31 cellular contexts compared by ENCODE assay signal in genomic region chr3:30982676-30983075, GRCh38.
"Had no signal": no experiment of that assay in that cellular context is flagged by ENCODE, and none has a peak within 500 bp of the region (broad histone marks: within the 10 kb centered on the region; RNA-seq: fewer than 3 reads in every experiment).

No MANE protein-coding gene starts in this region.

- H3K27me3 Mint-ChIP-seq: activated CD4-positive, alpha-beta T cell treated with anti-CD3 and anti-CD28 coated beads for 36 hours; activated naive CD8-positive, alpha-beta T cell; activated T-cell treated with anti-CD3 and anti-CD28 coated beads, Interleukin-2, amount 50 U/mL, for 24 hours; dendritic cell treated with granulocyte-macrophage colony-stimulating factor and Interleukin-4, amounts not matched to agents 40 ng/mL and 50 ng/mL, for 4 days; T-helper 17 cell had no signal

- H3K4me1 ChIP-seq: esophagus squamous epithelium had no signal

- H3K27ac Mint-ChIP-seq: activated CD4-positive, alpha-beta memory T cell treated with anti-CD3 and anti-CD28 coated beads, Interleukin-2, amount 10 ng/mL, durations not matched to agents 7 days and 5 days; activated CD4-positive, alpha-beta T cell treated with anti-CD3 and anti-CD28 coated beads for 36 hours; activated CD4-positive, alpha-beta T cell treated with anti-CD3 and anti-CD28 coated beads, Interleukin-2, amount 10 ng/mL, durations not matched to agents 24 days and 14 days; activated naive CD4-positive, alpha-beta T cell treated with anti-CD3 and anti-CD28 coated beads, Interleukin-2, amount 10 ng/mL, durations not matched to agents 7 days and 5 days; activated naive CD8-positive, alpha-beta T cell; activated T-cell treated with anti-CD3 and anti-CD28 coated beads, Interleukin-2, amount 50 U/mL, for 24 hours; activated T-cell treated with anti-CD3 and anti-CD28 coated beads, Interleukin-2, amount 50 U/mL, for 72 hours; dendritic cell treated with granulocyte-macrophage colony-stimulating factor and Interleukin-4, amounts not matched to agents 40 ng/mL and 50 ng/mL, for 4 days; effector memory CD8-positive, alpha-beta T cell; T-helper 17 cell; T-helper 2 cell treated with Interferon-gamma antibody and Interleukin-4, amounts not matched to agents 5 μg/mL and 100 μg/mL, for 36 hours had no signal

- H3K4me3 Mint-ChIP-seq: activated CD4-positive, alpha-beta memory T cell treated with anti-CD3 and anti-CD28 coated beads, Interleukin-2, amount 10 ng/mL, durations not matched to agents 7 days and 5 days; activated CD4-positive, alpha-beta T cell treated with anti-CD3 and anti-CD28 coated beads for 36 hours; activated CD4-positive, alpha-beta T cell treated with anti-CD3 and anti-CD28 coated beads, Interleukin-2, amount 10 ng/mL, durations not matched to agents 24 days and 14 days; activated naive CD4-positive, alpha-beta T cell treated with anti-CD3 and anti-CD28 coated beads, Interleukin-2, amount 10 ng/mL, durations not matched to agents 7 days and 5 days; activated naive CD8-positive, alpha-beta T cell; activated T-cell treated with anti-CD3 and anti-CD28 coated beads, Interleukin-2, amount 50 U/mL, for 24 hours; activated T-cell treated with anti-CD3 and anti-CD28 coated beads, Interleukin-2, amount 50 U/mL, for 72 hours; central memory CD8-positive, alpha-beta T cell; dendritic cell treated with granulocyte-macrophage colony-stimulating factor and Interleukin-4, amounts not matched to agents 40 ng/mL and 50 ng/mL, for 4 days; effector memory CD8-positive, alpha-beta T cell; T-helper 17 cell; T-helper 2 cell treated with Interferon-gamma antibody and Interleukin-4, amounts not matched to agents 5 μg/mL and 100 μg/mL, for 36 hours had no signal

- H3K9me3 Mint-ChIP-seq: activated CD4-positive, alpha-beta memory T cell treated with anti-CD3 and anti-CD28 coated beads, Interleukin-2, amount 10 ng/mL, durations not matched to agents 7 days and 5 days; activated naive CD4-positive, alpha-beta T cell treated with anti-CD3 and anti-CD28 coated beads, Interleukin-2, amount 10 ng/mL, durations not matched to agents 7 days and 5 days; activated T-cell treated with anti-CD3 and anti-CD28 coated beads, Interleukin-2, amount 50 U/mL, for 24 hours; activated T-cell treated with anti-CD3 and anti-CD28 coated beads, Interleukin-2, amount 50 U/mL, for 72 hours; central memory CD8-positive, alpha-beta T cell; dendritic cell treated with granulocyte-macrophage colony-stimulating factor and Interleukin-4, amounts not matched to agents 40 ng/mL and 50 ng/mL, for 4 days; effector memory CD8-positive, alpha-beta T cell; T-helper 2 cell treated with Interferon-gamma antibody and Interleukin-4, amounts not matched to agents 5 μg/mL and 100 μg/mL, for 36 hours had no signal

- H3K27me3 ChIP-seq: brain microvascular endothelial cell, esophagus squamous epithelium, gastroesophageal sphincter had no signal

- H3K4me1 Mint-ChIP-seq: activated CD4-positive, alpha-beta memory T cell treated with anti-CD3 and anti-CD28 coated beads, Interleukin-2, amount 10 ng/mL, durations not matched to agents 7 days and 5 days; activated CD4-positive, alpha-beta T cell treated with anti-CD3 and anti-CD28 coated beads for 36 hours; activated CD4-positive, alpha-beta T cell treated with anti-CD3 and anti-CD28 coated beads, Interleukin-2, amount 10 ng/mL, durations not matched to agents 24 days and 14 days; central memory CD8-positive, alpha-beta T cell; T-helper 17 cell had no signal

- H3K4me3 ChIP-seq: coronary artery, esophagus squamous epithelium, gastroesophageal sphincter, heart right ventricle had no signal

- H3K9me3 ChIP-seq: esophagus squamous epithelium, gastroesophageal sphincter, heart right ventricle had no signal

- ATAC-seq: activated CD4-positive, alpha-beta T cell treated with anti-CD3 and anti-CD28 coated beads for 36 hours; activated T-cell treated with anti-CD3 and anti-CD28 coated beads, Interleukin-2, amount 50 U/mL, for 72 hours; effector memory CD8-positive, alpha-beta T cell; gastroesophageal sphincter; heart right ventricle; T-helper 17 cell had no signal

- H3K36me3 ChIP-seq: brain microvascular endothelial cell, esophagus squamous epithelium, gastroesophageal sphincter, heart right ventricle, WERI-Rb-1 had no signal

- H3K27ac ChIP-seq: brain microvascular endothelial cell, coronary artery, epithelial cell of prostate, esophagus squamous epithelium, gastroesophageal sphincter, heart right ventricle, WERI-Rb-1 had no signal

- DNase-seq: activated CD4-positive, alpha-beta memory T cell treated with anti-CD3 and anti-CD28 coated beads, Interleukin-2, amount 10 ng/mL, durations not matched to agents 7 days and 5 days; activated CD4-positive, alpha-beta T cell treated with anti-CD3 and anti-CD28 coated beads for 36 hours; activated CD4-positive, alpha-beta T cell treated with anti-CD3 and anti-CD28 coated beads, Interleukin-2, amount 10 ng/mL, durations not matched to agents 24 days and 14 days; activated CD4-positive, CD25-positive, alpha-beta regulatory T cell; activated CD4-positive, CD25-positive, alpha-beta regulatory T cell treated with anti-CD3 and anti-CD28 coated beads, Interleukin-2, amount 50 U/mL, for 72 hours; activated CD8-positive, alpha-beta memory T cell treated with anti-CD3 and anti-CD28 coated beads, Interleukin-2, amount 50 U/mL, for 48 hours; activated gamma-delta T cell; activated naive CD4-positive, alpha-beta T cell; activated naive CD4-positive, alpha-beta T cell treated with anti-CD3 and anti-CD28 coated beads, Interleukin-2, amount 10 ng/mL, durations not matched to agents 7 days and 5 days; activated T-cell treated with anti-CD3 and anti-CD28 coated beads for 4 hours; activated T-cell treated with anti-CD3 and anti-CD28 coated beads, Interleukin-2, amount 50 U/mL, for 24 hours; activated T-cell treated with anti-CD3 and anti-CD28 coated beads, Interleukin-2, amount 50 U/mL, for 72 hours; amniotic stem cell; anterior cingulate cortex; brain microvascular endothelial cell; effector CD4-positive, alpha-beta T cell; effector memory CD8-positive, alpha-beta T cell; esophagus squamous epithelium; foreskin melanocyte; heart right ventricle; T-helper 1 cell; T-helper 17 cell; T1000; WERI-Rb-1 had no signal

- H3K36me3 Mint-ChIP-seq: activated naive CD4-positive, alpha-beta T cell treated with anti-CD3 and anti-CD28 coated beads, Interleukin-2, amount 10 ng/mL, durations not matched to agents 7 days and 5 days had no signal
